In the genomic region with DNA sequence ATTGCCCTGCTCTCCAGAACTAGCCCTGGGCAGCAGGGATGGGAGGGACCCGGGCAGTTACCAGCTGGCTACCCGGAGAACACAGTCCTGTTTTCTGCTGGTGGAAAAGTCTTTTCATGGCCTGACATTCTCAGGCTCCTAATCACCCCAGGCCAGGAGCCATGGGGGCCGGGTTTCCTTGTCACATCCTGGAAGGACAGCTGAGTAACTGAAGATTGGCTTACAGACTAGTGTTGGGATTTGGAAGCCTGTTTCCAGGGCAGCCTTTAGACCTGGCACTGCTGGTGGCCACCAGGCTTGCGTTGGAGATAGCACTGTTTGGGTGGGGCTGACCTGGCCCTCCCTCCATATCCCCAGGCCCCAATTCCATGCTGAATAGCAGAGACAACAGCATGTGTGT, we compare ENCODE assay signal across 13 cellular contexts.
DNase-seq lines count a peak whose midpoint lies in the region; ATAC-seq and TF ChIP-seq lines count a peak whose summit lies in the region.
"Had no signal": no experiment of that assay in that cellular context is flagged by ENCODE, and none has a peak within 500 bp of the region (broad histone marks: within the 10 kb centered on the region; RNA-seq: fewer than 3 reads in every experiment).

No MANE protein-coding gene starts in this region.

- POLR2A ChIA-PET in PC-9 (lab: Charles Lee; ENCODE audit: unreplicated experiment) = no interaction called here

- no peak overlapping the region for H3K4me3 ChIP-seq in MG63
- H3K4me3 ChIP-seq in lower lobe of right lung = no peak overlapping the region
- H3K4me3 ChIP-seq in trophoblast cell (ENCODE audit: low read depth, low read length) = no peak overlapping the region
- no peak overlapping the region for H3K4me3 ChIP-seq in PC-9
- no peak overlapping the region for H3K4me3 ChIP-seq in mesenchymal stem cell (ENCODE audit: insufficient read depth in 1 of 2, low read depth in 1 of 2, low read length in 2 of 2)
- H3K4me3 ChIP-seq: A549, BLaER1, GM23338 had no signal

- WGBS in trophoblast cell (ENCODE audit: extremely low coverage, insufficient coverage, insufficient read length) = no CpG with 5 or more reads among the region's 4 CpGs
- whole genome bisulfite sequencing in mesenchymal stem cell = 80% methylated on average over 4 of the region's 4 CpGs

- H3K27me3 ChIP-seq in MG63 (no peaks in the 10 kb centered on the region), lower lobe of right lung (ENCODE audit: low read depth) (no peaks in the 10 kb centered on the region), trophoblast cell (ENCODE audit: insufficient read depth, low read length) (no peaks in the 10 kb centered on the region), PC-9 (ENCODE audit: insufficient read depth, low read depth) (no peaks in the 10 kb centered on the region), mesenchymal stem cell (ENCODE audit: control insufficient read depth in 1 of 2, insufficient read depth in 1 of 2, low read length in 2 of 2) (peaks cover 25 to 31% of the 10 kb centered on the region in 2 experiments)
- H3K27me3 ChIP-seq: BLaER1 had no signal

- H3K27ac ChIP-seq in lower lobe of right lung (no peak overlapping the region), trophoblast cell (ENCODE audit: low read depth, low read length) (no peak overlapping the region), PC-9 (no peak overlapping the region), mesenchymal stem cell (ENCODE audit: low read length, poor library complexity, severe bottlenecking) (no peak overlapping the region)
- H3K27ac ChIP-seq: A549, BLaER1 had no signal

- TF ChIP-seq CTCF in lower lobe of right lung (IDR thresholded peaks at IDR 0.05) = no peak
- no peak for TF ChIP-seq CTCF in PC-9 (conservative IDR thresholded peaks at IDR 0.05)

- H3K9me3 ChIP-seq in MG63 (peaks cover 20% of the 10 kb centered on the region), lower lobe of right lung (peaks cover 17% of the 10 kb centered on the region), trophoblast cell (ENCODE audit: insufficient read depth, low read depth, low read length) (peaks cover 13% of the 10 kb centered on the region), PC-9 (ENCODE audit: insufficient read depth, low read depth) (peaks cover 22% of the 10 kb centered on the region), mesenchymal stem cell (ENCODE audit: control insufficient read depth, low read length) (peaks cover 36% of the 10 kb centered on the region)

- H2AFZ ChIP-seq in trophoblast cell (ENCODE audit: insufficient read depth, low read length, poor library complexity) (no peak overlapping the region), PC-9 (no peak overlapping the region), mesenchymal stem cell (ENCODE audit: low read depth, low read length) (no peak overlapping the region)
- H2AFZ ChIP-seq: GM23338 had no signal

- H3K18ac ChIP-seq in trophoblast cell (ENCODE audit: low read length) = no peak overlapping the region
- H3K18ac ChIP-seq in mesenchymal stem cell (ENCODE audit: low read depth in 1 of 2, low read length in 2 of 2) = no peak overlapping the region

- H3K79me1 ChIP-seq in trophoblast cell (ENCODE audit: low read length) = no peaks in the 10 kb centered on the region
- H3K79me1 ChIP-seq in mesenchymal stem cell (replicated peaks; ENCODE audit: low read length, poor library complexity, severe bottlenecking) = no peaks in the 10 kb centered on the region

- ATAC-seq in lower lobe of right lung = no peak
- ATAC-seq in HG03354 (IDR thresholded peaks at IDR 0.05; ENCODE audit: poor library complexity, severe bottlenecking, unreplicated experiment) = no peak
- ATAC-seq: A549, GM23338 had no signal

- H2BK120ac ChIP-seq in trophoblast cell (ENCODE audit: insufficient read depth, low read length, poor library complexity) (no peak overlapping the region), mesenchymal stem cell (ENCODE audit: low read depth, low read length) (no peak overlapping the region)

- H3K9ac ChIP-seq in trophoblast cell (ENCODE audit: low read length) (no peak overlapping the region), mesenchymal stem cell (ENCODE audit: low read length) (no peak overlapping the region)
- H3K9ac ChIP-seq: BLaER1 had no signal

- H3K4me1 ChIP-seq in lower lobe of right lung (no peaks in the 10 kb centered on the region), trophoblast cell (ENCODE audit: control insufficient read depth in 1 of 2, insufficient read depth in 2 of 2, low read length in 2 of 2) (peaks cover 7 to 8% of the 10 kb centered on the region in 2 experiments), PC-9 (replicated peaks; ENCODE audit: insufficient read depth) (no peaks in the 10 kb centered on the region), mesenchymal stem cell (ENCODE audit: control insufficient read depth, insufficient read depth, low read depth, low read length) (peaks cover 4% of the 10 kb centered on the region)
- H3K4me1 ChIP-seq: A549 had no signal

- no peak overlapping the region for H4K12ac ChIP-seq in trophoblast cell (ENCODE audit: low read depth, low read length)

- no peak overlapping the region for H2AK5ac ChIP-seq in trophoblast cell (ENCODE audit: low read length)
- H2AK5ac ChIP-seq in mesenchymal stem cell (ENCODE audit: low read length, severe bottlenecking) = no peak overlapping the region

- BruUV-seq in PC-9 (replicated peaks; lab: Mats Ljungman, UMichigan) = no TSS peak

- H3K36me3 ChIP-seq in MG63 (no peaks in the 10 kb centered on the region), lower lobe of right lung (no peaks in the 10 kb centered on the region), trophoblast cell (ENCODE audit: control insufficient read depth in 1 of 2, insufficient read depth in 2 of 2, low read length in 2 of 2) (no peaks in the 10 kb centered on the region), PC-9 (ENCODE audit: low read depth) (no peaks in the 10 kb centered on the region), mesenchymal stem cell (ENCODE audit: control insufficient read depth in 1 of 2, insufficient read depth in 2 of 2, low read depth in 1 of 2, low read length in 2 of 2) (no peaks in the 10 kb centered on the region)
- H3K36me3 ChIP-seq: BLaER1 had no signal

- H2BK5ac ChIP-seq in trophoblast cell (ENCODE audit: low read depth, low read length, poor library complexity) (no peak overlapping the region), mesenchymal stem cell (ENCODE audit: low read depth, low read length, poor library complexity, severe bottlenecking) (no peak overlapping the region)

- H2BK12ac ChIP-seq in trophoblast cell (ENCODE audit: low read length) (no peak overlapping the region), mesenchymal stem cell (ENCODE audit: low read length in 2 of 2) (no peak overlapping the region)

- H3K9me2 ChIP-seq in PC-9 (ENCODE audit: insufficient read depth) = no peaks in the 10 kb centered on the region

- no peak overlapping the region for H4K91ac ChIP-seq in trophoblast cell (ENCODE audit: low read depth, low read length)
- no peak overlapping the region for H4K91ac ChIP-seq in mesenchymal stem cell (ENCODE audit: low read length)

- intact Hi-C loops in lower lobe of right lung (cut with DNase I) (no loop called here), PC-9 (cut with micrococcal nuclease; ENCODE audit: unreplicated experiment) (no loop called here)

- H3K4me2 ChIP-seq in trophoblast cell (ENCODE audit: low read length) (no peak overlapping the region), PC-9 (no peak overlapping the region), mesenchymal stem cell (ENCODE audit: low read length, poor library complexity, severe bottlenecking) (no peak overlapping the region)
- H3K4me2 ChIP-seq: A549, GM23338 had no signal

- peaks cover 14% of the 10 kb centered on the region; the same call in 1 of the 2 replicates for H4K20me1 ChIP-seq in PC-9 (ENCODE audit: insufficient read depth)
- H4K20me1 ChIP-seq: BLaER1 had no signal

- no peak overlapping the region for H3K23ac ChIP-seq in trophoblast cell (ENCODE audit: low read length)
- no peak overlapping the region for H3K23ac ChIP-seq in mesenchymal stem cell (ENCODE audit: low read length in 2 of 2)

- no peaks in the 10 kb centered on the region for H3K79me2 ChIP-seq in trophoblast cell (ENCODE audit: control insufficient read depth, insufficient read depth, low read length, poor library complexity)
- H3K79me2 ChIP-seq in PC-9 (ENCODE audit: low read depth) = no peaks in the 10 kb centered on the region

- H3K4ac ChIP-seq in trophoblast cell (ENCODE audit: low read depth, low read length) (no peak overlapping the region), mesenchymal stem cell (ENCODE audit: low read depth in 1 of 2, low read length in 2 of 2) (no peak overlapping the region)

- H4K8ac ChIP-seq in trophoblast cell (ENCODE audit: low read depth, low read length) = no peak overlapping the region
- H4K8ac ChIP-seq in mesenchymal stem cell (ENCODE audit: low read length) = no peak overlapping the region

- H3K14ac ChIP-seq in trophoblast cell (ENCODE audit: low read length) (no peak overlapping the region), mesenchymal stem cell (ENCODE audit: low read length in 2 of 2) (no peak overlapping the region)

- CTCF ChIA-PET in PC-9 (lab: Charles Lee) = no interaction called here

- no peak overlapping the region for H2BK15ac ChIP-seq in mesenchymal stem cell (ENCODE audit: low read depth, poor library complexity, severe bottlenecking)

- DNase-seq in MG63 (peak; percentile 29), lower lobe of right lung (peak; percentile 21), trophoblast cell (peak; percentile 39 to 67), PC-9 (no peak), mesenchymal stem cell (no peak)
- DNase-seq: Caco-2; CD8-positive, alpha-beta memory T cell; DMS53; H9 had no signal

- H3F3A ChIP-seq in PC-9 (ENCODE audit: insufficient read depth, low read depth) = no peaks in the 10 kb centered on the region

Comparison
In these comparisons a context has a peak if more than half of its experiments do, and no peak if none do; other contexts are left out.
1. DNase-seq: peak in MG63 (single experiment), lower lobe of right lung (single experiment) and trophoblast cell (2 of 2); none in PC-9 (0 of 2) and mesenchymal stem cell (single experiment).